19 cellular contexts compared by ENCODE assay signal in genomic region chr2:239235311-239235710, GRCh38.
"Had no signal": no experiment of that assay in that cellular context is flagged by ENCODE, and none has a peak within 500 bp of the region (broad histone marks: within the 10 kb centered on the region; RNA-seq: fewer than 3 reads in every experiment).

No MANE protein-coding gene starts in this region.

- H3K27me3 ChIP-seq: body of pancreas, colonic mucosa, gastroesophageal sphincter, heart left ventricle, upper lobe of left lung had no signal

- ATAC-seq: body of pancreas, gastroesophageal sphincter, heart left ventricle, mucosa of descending colon had no signal

- H3K4me3 ChIP-seq: body of pancreas, colonic mucosa, gastroesophageal sphincter, heart left ventricle, left ventricle myocardium inferior, mucosa of descending colon, skin epidermis, upper lobe of left lung had no signal

- H3K36me3 ChIP-seq: colonic mucosa, left ventricle myocardium inferior, upper lobe of left lung had no signal

- H3K9me3 ChIP-seq: body of pancreas, colonic mucosa, gastroesophageal sphincter, heart left ventricle, left ventricle myocardium inferior, mucosa of descending colon, upper lobe of left lung had no signal

- H3K27ac Mint-ChIP-seq: activated B cell treated with CpG ODN at 0.5 μM for 24 hours; activated naive CD4-positive, alpha-beta T cell treated with anti-CD3 and anti-CD28 coated beads for 36 hours; activated T-helper 2 cell treated with anti-CD3 and anti-CD28 coated beads, Interferon-gamma antibody, Interleukin-2, Interleukin-4, amounts not matched to agents 10 μg/mL and 5 μg/mL and 100 μg/mL, durations not matched to agents 14 hours and 24 hours and 36 hours; memory B cell; naive B cell; stimulated activated naive CD8-positive, alpha-beta T cell treated with anti-CD3 and anti-CD28 coated beads, Interleukin-15, Interleukin-2, amounts not matched to agents 100 ng/mL and 50 ng/mL, for 24 hours had no signal

- H3K36me3 Mint-ChIP-seq: activated CD4-positive, alpha-beta memory T cell treated with anti-CD3 and anti-CD28 coated beads for 36 hours; memory B cell had no signal

- H3K9me3 Mint-ChIP-seq: activated B cell treated with CpG ODN at 0.5 μM for 24 hours; activated CD4-positive, alpha-beta memory T cell treated with anti-CD3 and anti-CD28 coated beads for 36 hours; activated naive CD4-positive, alpha-beta T cell treated with anti-CD3 and anti-CD28 coated beads for 36 hours; activated T-helper 2 cell treated with anti-CD3 and anti-CD28 coated beads, Interferon-gamma antibody, Interleukin-2, Interleukin-4, amounts not matched to agents 10 μg/mL and 5 μg/mL and 100 μg/mL, durations not matched to agents 14 hours and 24 hours and 36 hours; memory B cell; naive B cell; neural crest cell; stimulated activated naive CD8-positive, alpha-beta T cell treated with anti-CD3 and anti-CD28 coated beads, Interleukin-15, Interleukin-2, amounts not matched to agents 100 ng/mL and 50 ng/mL, for 24 hours had no signal

- H3K4me1 ChIP-seq: colonic mucosa had no signal

- H3K4me3 Mint-ChIP-seq: activated B cell treated with CpG ODN at 0.5 μM for 24 hours; activated CD4-positive, alpha-beta memory T cell treated with anti-CD3 and anti-CD28 coated beads for 36 hours; activated naive CD4-positive, alpha-beta T cell treated with anti-CD3 and anti-CD28 coated beads for 36 hours; memory B cell; naive B cell; neural crest cell; stimulated activated naive CD8-positive, alpha-beta T cell treated with anti-CD3 and anti-CD28 coated beads, Interleukin-15, Interleukin-2, amounts not matched to agents 100 ng/mL and 50 ng/mL, for 24 hours had no signal

- DNase-seq: activated B cell treated with CpG ODN at 0.5 μM for 24 hours; activated CD4-positive, alpha-beta memory T cell treated with anti-CD3 and anti-CD28 coated beads for 36 hours; activated CD4-positive, alpha-beta T cell treated with anti-CD3 and anti-CD28 coated beads for 4 hours; activated naive CD4-positive, alpha-beta T cell treated with anti-CD3 and anti-CD28 coated beads for 36 hours; activated T-cell treated with anti-CD3 and anti-CD28 coated beads, Interleukin-2, amount 50 U/mL, for 1 hour; body of pancreas; central memory CD4-positive, alpha-beta T cell; colonic mucosa; heart left ventricle; left ventricle myocardium inferior; mucosa of descending colon; naive B cell; upper lobe of left lung had no signal

- H3K27me3 Mint-ChIP-seq: activated B cell treated with CpG ODN at 0.5 μM for 24 hours; activated CD4-positive, alpha-beta memory T cell treated with anti-CD3 and anti-CD28 coated beads for 36 hours; memory B cell; stimulated activated naive CD8-positive, alpha-beta T cell treated with anti-CD3 and anti-CD28 coated beads, Interleukin-15, Interleukin-2, amounts not matched to agents 100 ng/mL and 50 ng/mL, for 24 hours had no signal

- H3K27ac ChIP-seq: colonic mucosa, left ventricle myocardium inferior, upper lobe of left lung had no signal
